Comparison of ENCODE assay signal across 15 cellular contexts in genomic region chr2:241286348-241287090, GRCh38.
"Had no signal": no experiment of that assay in that cellular context is flagged by ENCODE, and none has a peak within 500 bp of the region (broad histone marks: within the 10 kb centered on the region; RNA-seq: fewer than 3 reads in every experiment).

No MANE protein-coding gene starts in this region.

- H2AFZ ChIP-seq: hepatocyte had no signal

- H3K4me1 ChIP-seq: ascending aorta, breast epithelium had no signal

- H3K36me3 ChIP-seq: breast epithelium, pancreas, sigmoid colon had no signal

- H3K27ac ChIP-seq: ascending aorta, breast epithelium, pancreas, sigmoid colon, spleen had no signal

- FAIRE-seq: endothelial cell of umbilical vein, pancreas had no signal

- H3K4me3 ChIP-seq: ascending aorta, breast epithelium, hepatocyte, pancreas, sigmoid colon, spleen had no signal

- H3K9me3 ChIP-seq: ascending aorta, breast epithelium, pancreas, sigmoid colon, spleen had no signal

- ATAC-seq: activated CD4-positive, alpha-beta T cell treated with anti-CD3 and anti-CD28 coated beads for 36 hours; naive thymus-derived CD4-positive, alpha-beta T cell; pancreas had no signal

- DNase-seq: activated CD4-positive, alpha-beta T cell treated with anti-CD3 and anti-CD28 coated beads for 36 hours; activated CD4-positive, alpha-beta T cell treated with anti-CD3 and anti-CD28 coated beads, Interleukin-2, amount 50 U/mL, for 48 hours; activated gamma-delta T cell; effector CD8-positive, alpha-beta T cell; foreskin fibroblast; mesenchymal stem cell; naive thymus-derived CD4-positive, alpha-beta T cell; pancreas; sigmoid colon; spleen; stimulated activated naive CD4-positive, alpha-beta T cell had no signal

- H3K27me3 ChIP-seq: ascending aorta, breast epithelium, hepatocyte, pancreas, sigmoid colon, spleen had no signal
